Comparison of ENCODE assay signal across 9 cellular contexts in the genomic region with DNA sequence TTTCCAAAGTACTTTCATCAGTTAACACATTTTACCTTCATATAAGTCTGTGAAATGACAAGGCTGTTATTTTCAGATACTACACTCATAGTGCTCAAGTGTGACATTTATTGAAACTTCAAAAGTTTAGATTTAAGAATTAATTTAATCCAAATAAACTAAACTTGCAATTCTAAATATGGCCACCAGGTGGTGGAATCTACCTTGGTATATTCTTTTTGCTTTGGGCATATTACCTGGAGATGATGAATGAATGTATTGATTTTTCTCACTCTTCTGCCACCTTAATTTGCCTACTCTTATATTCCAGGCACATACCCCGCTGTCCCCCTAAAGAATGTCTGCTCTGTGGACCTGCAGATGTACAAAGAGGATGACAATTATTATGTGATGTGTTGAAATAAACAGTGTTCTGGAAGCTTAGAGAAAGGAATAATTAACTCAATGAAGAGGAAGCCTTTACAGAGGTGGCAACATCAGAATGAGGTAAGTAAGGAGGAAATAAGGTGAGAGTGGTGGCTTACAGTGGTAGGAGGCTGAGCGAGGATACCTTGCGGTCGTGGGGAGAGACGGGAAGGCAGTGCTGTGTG.
DNase-seq lines count a peak whose midpoint lies in the region; ATAC-seq, FAIRE-seq and TF ChIP-seq lines count a peak whose summit lies in the region.
"Had no signal": no experiment of that assay in that cellular context is flagged by ENCODE, and none has a peak within 500 bp of the region (broad histone marks: within the 10 kb centered on the region; RNA-seq: fewer than 3 reads in every experiment).

No MANE protein-coding gene starts in this region.

- H3K4me3 ChIP-seq in lower leg skin (ENCODE audit: low read depth, poor library complexity, severe bottlenecking): no peak overlapping the region

- H3K9me3 Mint-ChIP-seq in osteocyte (ENCODE audit: unreplicated experiment): peaks cover 7% of the 10 kb centered on the region
- H3K9me3 Mint-ChIP-seq: activated naive CD8-positive, alpha-beta T cell treated with anti-CD3 and anti-CD28 coated beads, Interleukin-2, amount 10 ng/mL, durations not matched to agents 7 days and 5 days had no signal

- H3K36me3 Mint-ChIP-seq in osteocyte (ENCODE audit: unreplicated experiment): peaks cover 2% of the 10 kb centered on the region
- H3K36me3 Mint-ChIP-seq: activated naive CD8-positive, alpha-beta T cell treated with anti-CD3 and anti-CD28 coated beads, Interleukin-2, amount 10 ng/mL, durations not matched to agents 7 days and 5 days had no signal

- H3K27ac Mint-ChIP-seq in osteocyte (ENCODE audit: unreplicated experiment): no peak overlapping the region
- H3K27ac Mint-ChIP-seq: activated naive CD8-positive, alpha-beta T cell treated with anti-CD3 and anti-CD28 coated beads, Interleukin-2, amount 10 ng/mL, durations not matched to agents 7 days and 5 days had no signal

- ATAC-seq in HG02870 (IDR thresholded peaks at IDR 0.05; ENCODE audit: unreplicated experiment): no peak

- WGBS in lower leg skin, 2 donors: 64 to 82% methylated on average over 5 of the region's 5 CpGs

- intact Hi-C loops in lower leg skin (cut with DNase I; ENCODE audit: low total_unique reads): no loop called here

- peak; percentile 87 for FAIRE-seq in A204.1 (lab: Jason Lieb, UNC)

- TF ChIP-seq POLR2A in lower leg skin (IDR thresholded peaks at IDR 0.05): no peak

- H3K4me3 Mint-ChIP-seq in osteocyte (ENCODE audit: unreplicated experiment): no peak overlapping the region
- H3K4me3 Mint-ChIP-seq: activated naive CD8-positive, alpha-beta T cell treated with anti-CD3 and anti-CD28 coated beads, Interleukin-2, amount 10 ng/mL, durations not matched to agents 7 days and 5 days had no signal

- DNase-seq in NCI-H526 treated with DMSO at 0.1 percent for 48 hours (lab: John Stamatoyannopoulos, UW) (peak; percentile 44), dermis blood vessel endothelial cell (peak; percentile 63), osteocyte (ENCODE audit: extremely low spot score, unreplicated experiment) (no peak), lower leg skin (ENCODE audit: low spot score in 2 of 2) (no peak), cortex of kidney (lab: John Stamatoyannopoulos, UW) (no peak)
- DNase-seq: activated naive CD8-positive, alpha-beta T cell treated with anti-CD3 and anti-CD28 coated beads, Interleukin-2, amount 10 ng/mL, durations not matched to agents 7 days and 5 days had no signal

- H3K27me3 Mint-ChIP-seq in osteocyte (ENCODE audit: unreplicated experiment): peaks cover 8% of the 10 kb centered on the region

- no peaks in the 10 kb centered on the region for H3K4me1 Mint-ChIP-seq in osteocyte (ENCODE audit: unreplicated experiment)
- H3K4me1 Mint-ChIP-seq: activated naive CD8-positive, alpha-beta T cell treated with anti-CD3 and anti-CD28 coated beads, Interleukin-2, amount 10 ng/mL, durations not matched to agents 7 days and 5 days had no signal

- TF ChIP-seq CTCF in GM12872 (IDR thresholded peaks at IDR 0.05; ENCODE audit: insufficient read depth, low read depth, low read length) (peak; percentile 42; the same call in 2 of the 3 replicates), osteocyte (IDR thresholded peaks at IDR 0.05) (peak; percentile 63), lower leg skin (IDR thresholded peaks at IDR 0.05) (no peak)

Comparison
In these comparisons a context has a peak if more than half of its experiments do, and no peak if none do; other contexts are left out.
1. CTCF ChIP-seq: peak in GM12872 (single experiment) and osteocyte (single experiment); none in lower leg skin (0 of 3).
2. DNase-seq: peak in NCI-H526 treated with DMSO at 0.1 percent for 48 hours (single experiment) and dermis blood vessel endothelial cell (single experiment); none in osteocyte (single experiment), lower leg skin (0 of 2) and cortex of kidney (single experiment).